ENCODE assay signal across 19 cellular contexts in genomic region chrX:141669689-141670088, GRCh38. TPM values are rescaled to one million over a fixed set of nuclear protein-coding genes. Genes with fewer than 3 reads are reported as not detected.
"Had no signal": no experiment of that assay in that cellular context is flagged by ENCODE, and none has a peak within 500 bp of the region (broad histone marks: within the 10 kb centered on the region; RNA-seq: fewer than 3 reads in every experiment).

No MANE protein-coding gene starts in this region.

- H3K36me3 ChIP-seq: right atrium auricular region, transverse colon had no signal

- H3K4me3 ChIP-seq: right atrium auricular region, transverse colon had no signal

- ATAC-seq: activated T-cell treated with anti-CD3 and anti-CD28 coated beads, Interleukin-2, amount 50 U/mL, for 4 hours; stimulated activated naive B cell treated with anti-CD40 and anti-IgM and Interleukin-4, amounts not matched to agents 10 μg/mL and 1 μg/mL and 100 μg/mL, for 72 hours had no signal

- H3K27me3 ChIP-seq: right atrium auricular region, transverse colon had no signal

- DNase-seq: activated CD4-positive, alpha-beta memory T cell treated with anti-CD3 and anti-CD28 coated beads, Interleukin-2, amount 10 ng/mL, durations not matched to agents 7 days and 5 days; activated CD4-positive, alpha-beta T cell treated with anti-CD3 and anti-CD28 coated beads for 4 hours; activated effector memory CD4-positive, alpha-beta T cell treated with anti-CD3 and anti-CD28 coated beads, Interleukin-2, amount 50 U/mL, for 16 hours; activated T-cell treated with anti-CD3 and anti-CD28 coated beads, Interleukin-2, amount 50 U/mL, for 4 hours; cerebellar nuclear complex; effector memory CD4-positive, alpha-beta T cell; nucleus accumbens; posterior cingulate gyrus; stimulated activated CD4-positive, alpha-beta T cell treated with anti-CD3 and anti-CD28 coated beads, Interleukin-4, amount 100 ng/mL, for 1 hour; stimulated activated naive B cell treated with anti-CD40 and anti-IgM and Interleukin-4, amounts not matched to agents 10 μg/mL and 1 μg/mL and 100 μg/mL, for 72 hours; T-helper 2 cell; transverse colon had no signal

- H3K9me3 ChIP-seq: right atrium auricular region, transverse colon had no signal

- H3K4me1 ChIP-seq: right atrium auricular region, transverse colon had no signal

- H3K27ac ChIP-seq: right atrium auricular region, transverse colon had no signal

RNA-seq across cellular contexts. Expression of gene SPANXD, which starts 28.9 kb away (rescaled TPM):
- total RNA-seq: activated CD4-positive, alpha-beta memory T cell treated with anti-CD3 and anti-CD28 coated beads, Interleukin-2, amount 10 ng/mL, durations not matched to agents 7 days and 5 days; activated T-cell treated with anti-CD3 and anti-CD28 coated beads, Interleukin-2, amount 50 U/mL, for 4 hours; glomerular endothelial cell; kidney epithelial cell; liver; mesenteric fat pad; right atrium auricular region; skeletal muscle tissue; subcutaneous adipose tissue; transverse colon had no signal
